1 cellular context compared by ENCODE assay signal in genomic region chr6:26524722-26525360, GRCh38.
TF ChIP-seq lines count a peak whose summit lies in the region.

No MANE protein-coding gene starts in this region.

TF ChIP-seq in HepG2, 621 proteins besides CTCF, POLR2A, EP300 and RAD21 (continued from another document):
- TF ChIP-seq MYC (CRISPR knock-in tag; IDR thresholded peaks at IDR 0.05; ENCODE audit: borderline replicate concordance) (no peak), HMG20A (CRISPR knock-in tag; IDR thresholded peaks at IDR 0.05; ENCODE audit: borderline replicate concordance) (0 out of 2 replicates have a peak, but pooled peaks have one; percentile 20), RXRA (CRISPR knock-in tag; IDR thresholded peaks at IDR 0.05) (no peak), ZNF282 (IDR thresholded peaks at IDR 0.05; ENCODE audit: partially characterized antibody) (no peak), SAP130 (CRISPR knock-in tag; IDR thresholded peaks at IDR 0.05; ENCODE audit: low read depth) (peak; percentile 13; the same call in 1 of the 2 replicates), HNF4A (CRISPR knock-in tag; IDR thresholded peaks at IDR 0.05) (peak; percentile 68), FOXP1 (IDR thresholded peaks at IDR 0.05) (no peak), FOXP1 (CRISPR knock-in tag; IDR thresholded peaks at IDR 0.05) (0 out of 2 replicates have a peak, but pooled peaks have one; percentile 18), EEA1 (CRISPR knock-in tag; IDR thresholded peaks at IDR 0.05; ENCODE audit: borderline replicate concordance) (no peak), ARID5B (CRISPR knock-in tag; IDR thresholded peaks at IDR 0.05) (peak; percentile 49; the same call in 1 of the 2 replicates), ZBTB7A (CRISPR knock-in tag; IDR thresholded peaks at IDR 0.05) (no peak), YEATS4 (CRISPR knock-in tag; IDR thresholded peaks at IDR 0.05; ENCODE audit: borderline replicate concordance) (no peak), ZNF121 (CRISPR knock-in tag; IDR thresholded peaks at IDR 0.05) (no peak), FOXA3 (CRISPR knock-in tag; IDR thresholded peaks at IDR 0.05) (peak; percentile 28; the same call in 1 of the 2 replicates), KDM3A (CRISPR knock-in tag; IDR thresholded peaks at IDR 0.05; ENCODE audit: low read depth) (no peak), FOXC1 (CRISPR knock-in tag; IDR thresholded peaks at IDR 0.05; ENCODE audit: borderline replicate concordance) (no peak), ZNF883 (CRISPR knock-in tag; IDR thresholded peaks at IDR 0.05; ENCODE audit: not compliant biosample characterization) (no peak), CREB1 (IDR thresholded peaks at IDR 0.05) (no peak), CREB1 (CRISPR knock-in tag; IDR thresholded peaks at IDR 0.05) (0 out of 2 replicates have a peak, but pooled peaks have one; percentile 17), GATAD2A (CRISPR knock-in tag; IDR thresholded peaks at IDR 0.05) (0 out of 2 replicates have a peak, but pooled peaks have one; percentile 26), ZZZ3 (CRISPR knock-in tag; IDR thresholded peaks at IDR 0.05; ENCODE audit: borderline replicate concordance) (no peak), POGZ (CRISPR knock-in tag; IDR thresholded peaks at IDR 0.05) (no peak), SOX13 (IDR thresholded peaks at IDR 0.05) (no peak), SOX13 (CRISPR knock-in tag; conservative IDR thresholded peaks at IDR 0.05 in 1 of 2, IDR thresholded peaks at IDR 0.05 in 1 of 2) (0 out of 4 replicates have a peak, but pooled peaks of 1 of the 2 experiments have one; percentile 21), ZBTB20 (CRISPR knock-in tag; IDR thresholded peaks at IDR 0.05; ENCODE audit: borderline replicate concordance, low read depth) (peak; percentile 59; the same call in 1 of the 2 replicates), SKI (IDR thresholded peaks at IDR 0.05; ENCODE audit: partially characterized antibody) (no peak), ZFP36L1 (CRISPR knock-in tag; IDR thresholded peaks at IDR 0.05) (no peak), HMGA1 (CRISPR knock-in tag; conservative IDR thresholded peaks at IDR 0.05) (no peak), ZNF331 (CRISPR knock-in tag; IDR thresholded peaks at IDR 0.05) (no peak), KAT7 (CRISPR knock-in tag; IDR thresholded peaks at IDR 0.05; ENCODE audit: borderline replicate concordance) (no peak), CHD2 (IDR thresholded peaks at IDR 0.05; ENCODE audit: low read depth, low read length) (no peak), ZNF550 (CRISPR knock-in tag; IDR thresholded peaks at IDR 0.05; ENCODE audit: borderline replicate concordance) (no peak)
- TF ChIP-seq, protein P1, sequence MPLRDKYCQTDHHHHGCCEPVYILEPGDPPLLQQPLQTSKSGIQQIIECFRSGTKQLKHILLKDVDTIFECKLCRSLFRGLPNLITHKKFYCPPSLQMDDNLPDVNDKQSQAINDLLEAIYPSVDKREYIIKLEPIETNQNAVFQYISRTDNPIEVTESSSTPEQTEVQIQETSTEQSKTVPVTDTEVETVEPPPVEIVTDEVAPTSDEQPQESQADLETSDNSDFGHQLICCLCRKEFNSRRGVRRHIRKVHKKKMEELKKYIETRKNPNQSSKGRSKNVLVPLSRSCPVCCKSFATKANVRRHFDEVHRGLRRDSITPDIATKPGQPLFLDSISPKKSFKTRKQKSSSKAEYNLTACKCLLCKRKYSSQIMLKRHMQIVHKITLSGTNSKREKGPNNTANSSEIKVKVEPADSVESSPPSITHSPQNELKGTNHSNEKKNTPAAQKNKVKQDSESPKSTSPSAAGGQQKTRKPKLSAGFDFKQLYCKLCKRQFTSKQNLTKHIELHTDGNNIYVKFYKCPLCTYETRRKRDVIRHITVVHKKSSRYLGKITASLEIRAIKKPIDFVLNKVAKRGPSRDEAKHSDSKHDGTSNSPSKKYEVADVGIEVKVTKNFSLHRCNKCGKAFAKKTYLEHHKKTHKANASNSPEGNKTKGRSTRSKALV (CRISPR knock-in tag; IDR thresholded peaks at IDR 0.05): no peak
- TF ChIP-seq, protein P2, sequence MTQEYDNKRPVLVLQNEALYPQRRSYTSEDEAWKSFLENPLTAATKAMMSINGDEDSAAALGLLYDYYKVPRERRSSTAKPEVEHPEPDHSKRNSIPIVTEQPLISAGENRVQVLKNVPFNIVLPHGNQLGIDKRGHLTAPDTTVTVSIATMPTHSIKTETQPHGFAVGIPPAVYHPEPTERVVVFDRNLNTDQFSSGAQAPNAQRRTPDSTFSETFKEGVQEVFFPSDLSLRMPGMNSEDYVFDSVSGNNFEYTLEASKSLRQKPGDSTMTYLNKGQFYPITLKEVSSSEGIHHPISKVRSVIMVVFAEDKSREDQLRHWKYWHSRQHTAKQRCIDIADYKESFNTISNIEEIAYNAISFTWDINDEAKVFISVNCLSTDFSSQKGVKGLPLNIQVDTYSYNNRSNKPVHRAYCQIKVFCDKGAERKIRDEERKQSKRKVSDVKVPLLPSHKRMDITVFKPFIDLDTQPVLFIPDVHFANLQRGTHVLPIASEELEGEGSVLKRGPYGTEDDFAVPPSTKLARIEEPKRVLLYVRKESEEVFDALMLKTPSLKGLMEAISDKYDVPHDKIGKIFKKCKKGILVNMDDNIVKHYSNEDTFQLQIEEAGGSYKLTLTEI (CRISPR knock-in tag; conservative IDR thresholded peaks at IDR 0.05): no peak
- TF ChIP-seq, protein P3, sequence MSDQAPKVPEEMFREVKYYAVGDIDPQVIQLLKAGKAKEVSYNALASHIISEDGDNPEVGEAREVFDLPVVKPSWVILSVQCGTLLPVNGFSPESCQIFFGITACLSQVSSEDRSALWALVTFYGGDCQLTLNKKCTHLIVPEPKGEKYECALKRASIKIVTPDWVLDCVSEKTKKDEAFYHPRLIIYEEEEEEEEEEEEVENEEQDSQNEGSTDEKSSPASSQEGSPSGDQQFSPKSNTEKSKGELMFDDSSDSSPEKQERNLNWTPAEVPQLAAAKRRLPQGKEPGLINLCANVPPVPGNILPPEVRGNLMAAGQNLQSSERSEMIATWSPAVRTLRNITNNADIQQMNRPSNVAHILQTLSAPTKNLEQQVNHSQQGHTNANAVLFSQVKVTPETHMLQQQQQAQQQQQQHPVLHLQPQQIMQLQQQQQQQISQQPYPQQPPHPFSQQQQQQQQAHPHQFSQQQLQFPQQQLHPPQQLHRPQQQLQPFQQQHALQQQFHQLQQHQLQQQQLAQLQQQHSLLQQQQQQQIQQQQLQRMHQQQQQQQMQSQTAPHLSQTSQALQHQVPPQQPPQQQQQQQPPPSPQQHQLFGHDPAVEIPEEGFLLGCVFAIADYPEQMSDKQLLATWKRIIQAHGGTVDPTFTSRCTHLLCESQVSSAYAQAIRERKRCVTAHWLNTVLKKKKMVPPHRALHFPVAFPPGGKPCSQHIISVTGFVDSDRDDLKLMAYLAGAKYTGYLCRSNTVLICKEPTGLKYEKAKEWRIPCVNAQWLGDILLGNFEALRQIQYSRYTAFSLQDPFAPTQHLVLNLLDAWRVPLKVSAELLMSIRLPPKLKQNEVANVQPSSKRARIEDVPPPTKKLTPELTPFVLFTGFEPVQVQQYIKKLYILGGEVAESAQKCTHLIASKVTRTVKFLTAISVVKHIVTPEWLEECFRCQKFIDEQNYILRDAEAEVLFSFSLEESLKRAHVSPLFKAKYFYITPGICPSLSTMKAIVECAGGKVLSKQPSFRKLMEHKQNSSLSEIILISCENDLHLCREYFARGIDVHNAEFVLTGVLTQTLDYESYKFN (CRISPR knock-in tag; conservative IDR thresholded peaks at IDR 0.05): peak; percentile 62
TF ChIP-seq in HepG2: peak in this region for 11.
